ENCODE assay signal across 16 cellular contexts in genomic region chr3:151971194-151971771, GRCh38.
"Had no signal": no experiment of that assay in that cellular context is flagged by ENCODE, and none has a peak within 500 bp of the region (broad histone marks: within the 10 kb centered on the region; RNA-seq: fewer than 3 reads in every experiment).

No MANE protein-coding gene starts in this region.

- H3K4me1 Mint-ChIP-seq: memory B cell, naive B cell, neural crest cell had no signal

- H3K36me3 ChIP-seq: suprapubic skin, upper lobe of right lung had no signal

- H3K4me1 ChIP-seq: upper lobe of right lung had no signal

- H3K27me3 Mint-ChIP-seq: memory B cell, naive B cell had no signal

- H3K9me3 ChIP-seq: upper lobe of right lung had no signal

- H3K27ac ChIP-seq: suprapubic skin, upper lobe of right lung had no signal

- H3K4me3 ChIP-seq: suprapubic skin, upper lobe of right lung had no signal

- DNase-seq: activated CD4-positive, alpha-beta T cell treated with anti-CD3 and anti-CD28 coated beads, Interleukin-2, amount 50 U/mL, for 4 hours; activated gamma-delta T cell; activated T-cell treated with anti-CD3 and anti-CD28 coated beads, Interleukin-2, amount 50 U/mL, for 72 hours; erythroblast; foreskin melanocyte; glutamatergic neuron; hypothalamus; naive B cell; retina; stimulated activated naive CD4-positive, alpha-beta T cell treated with Interleukin-2 at 50 U/mL for 16 hours; upper lobe of right lung had no signal

- H3K4me3 Mint-ChIP-seq: activated T-cell treated with anti-CD3 and anti-CD28 coated beads, Interleukin-2, amount 50 U/mL, for 72 hours; memory B cell; naive B cell; neural crest cell; T-helper 1 cell treated with Interleukin-12 subunit alpha and Interleukin-12 subunit beta and Interleukin-4 antibody, amounts not matched to agents 30 μg/mL and 1 μg/mL, for 36 hours had no signal

- H3K36me3 Mint-ChIP-seq: activated naive CD4-positive, alpha-beta T cell treated with anti-CD3 and anti-CD28 coated beads, Interleukin-2, amount 50 U/mL, for 72 hours; memory B cell; naive B cell had no signal

- H3K27ac Mint-ChIP-seq: activated naive CD4-positive, alpha-beta T cell treated with anti-CD3 and anti-CD28 coated beads, Interleukin-2, amount 50 U/mL, for 72 hours; activated T-cell treated with anti-CD3 and anti-CD28 coated beads, Interleukin-2, amount 50 U/mL, for 72 hours; memory B cell; naive B cell; T-helper 1 cell treated with Interleukin-12 subunit alpha and Interleukin-12 subunit beta and Interleukin-4 antibody, amounts not matched to agents 30 μg/mL and 1 μg/mL, for 36 hours had no signal

- ATAC-seq: activated naive CD4-positive, alpha-beta T cell treated with anti-CD3 and anti-CD28 coated beads, Interleukin-2, amount 50 U/mL, for 72 hours; activated T-cell treated with anti-CD3 and anti-CD28 coated beads, Interleukin-2, amount 50 U/mL, for 72 hours had no signal

- H3K9me3 Mint-ChIP-seq: activated naive CD4-positive, alpha-beta T cell treated with anti-CD3 and anti-CD28 coated beads, Interleukin-2, amount 50 U/mL, for 72 hours; activated T-cell treated with anti-CD3 and anti-CD28 coated beads, Interleukin-2, amount 50 U/mL, for 72 hours; T-helper 1 cell treated with Interleukin-12 subunit alpha and Interleukin-12 subunit beta and Interleukin-4 antibody, amounts not matched to agents 30 μg/mL and 1 μg/mL, for 36 hours had no signal

- H3K27me3 ChIP-seq: suprapubic skin, upper lobe of right lung had no signal
